ENCODE assay signal across 16 cellular contexts in genomic region chr1:84771895-84772294, GRCh38.
DNase-seq lines count a peak whose midpoint lies in the region; ATAC-seq, FAIRE-seq and TF ChIP-seq lines count a peak whose summit lies in the region.
"Had no signal": no experiment of that assay in that cellular context is flagged by ENCODE, and none has a peak within 500 bp of the region (broad histone marks: within the 10 kb centered on the region; RNA-seq: fewer than 3 reads in every experiment).

No MANE protein-coding gene starts in this region.

- H3K27me3 Mint-ChIP-seq in natural killer cell treated with Interleukin-12 subunit alpha and Interleukin-12 subunit beta and Interleukin-15 and Interleukin-18, amount 100 ng/mL, for 72 hours: peaks cover 12 to 17% of the 10 kb centered on the region in 2 donors

- DNase-seq in NCI-H82 (lab: John Stamatoyannopoulos, UW) (peak; percentile 29), NCI-H82 treated with DMSO at 0.1 percent for 48 hours (lab: John Stamatoyannopoulos, UW; ENCODE audit: unreplicated experiment) (no peak), GM12878 (ENCODE audit: low read depth, low spot score) (no peak), amygdala (lab: John Stamatoyannopoulos, UW) (no peak)
- DNase-seq in natural killer cell treated with Interleukin-12 subunit alpha and Interleukin-12 subunit beta and Interleukin-15 and Interleukin-18, amount 100 ng/mL, for 72 hours (ENCODE audit: low spot score): no peak
- DNase-seq in effector CD4-positive, alpha-beta T cell: no peak

- POLR2A ChIA-PET in GM12878 (lab: Charles Lee): no interaction called here

- H3K27me3 ChIP-seq in GM12878 (replicated peaks in 1 of 2; ENCODE audit: control insufficient read depth in 2 of 2, insufficient read depth in 2 of 2, low read length in 1 of 2): no peaks in the 10 kb centered on the region
- H3K27me3 ChIP-seq: colonic mucosa had no signal

- TF ChIP-seq POLR2A in GM12878 (IDR thresholded peaks at IDR 0.05; ENCODE audit: low read depth, low read length): no peak

- ATAC-seq in GM19395 (IDR thresholded peaks at IDR 0.05; ENCODE audit: unreplicated experiment) (peak; percentile 25), HG02885 (IDR thresholded peaks at IDR 0.05; ENCODE audit: poor library complexity, unreplicated experiment) (peak; percentile 24), GM12878 (peak; percentile 62)
- ATAC-seq in natural killer cell treated with Interleukin-12 subunit alpha and Interleukin-12 subunit beta and Interleukin-15 and Interleukin-18, amount 100 ng/mL, for 72 hours: no peak

- H3K4me3 Mint-ChIP-seq in natural killer cell treated with Interleukin-12 subunit alpha and Interleukin-12 subunit beta and Interleukin-15 and Interleukin-18, amount 100 ng/mL, for 72 hours: no peak overlapping the region
- H3K4me3 Mint-ChIP-seq: activated naive CD4-positive, alpha-beta T cell treated with anti-CD3 and anti-CD28 coated beads, Interleukin-2, amount 10 ng/mL, durations not matched to agents 7 days and 5 days; activated T-cell treated with anti-CD3 and anti-CD28 coated beads, Interleukin-2, amount 50 U/mL, for 24 hours; CD4-positive, CD25-positive, alpha-beta regulatory T cell; HFFc6 had no signal

- H3K36me3 ChIP-seq in GM12878 (ENCODE audit: control insufficient read depth in 2 of 2, insufficient read depth in 2 of 2, low read length in 1 of 2): no peaks in the 10 kb centered on the region
- H3K36me3 ChIP-seq: colonic mucosa, left ventricle myocardium inferior had no signal

- H3K4me3 ChIP-seq in GM12878: no peak overlapping the region
- H3K4me3 ChIP-seq: colonic mucosa, left ventricle myocardium inferior, PC-9 had no signal

- in situ Hi-C loops in GM12878 (cut with MboI): loop anchor here (25.0 kb wide), 2 partner anchors 635 to 860 kb away; partner anchors contain the start of gene PRKACB

- H3K27ac ChIP-seq in GM12878 (ENCODE audit: control insufficient read depth, insufficient read depth): no peak overlapping the region
- H3K27ac ChIP-seq: colonic mucosa, HL-60, left ventricle myocardium inferior, PC-9 had no signal

- CTCF ChIA-PET in GM12878 (lab: Yijun Ruan, JAX): interaction anchor here (0.6 to 6.2 kb wide), 32 partner anchors 9 to 791 kb away, joined by 3 to 41 read pairs (median 3); partner anchors contain the start of gene PRKACB

- no peaks in the 10 kb centered on the region for H3K36me3 Mint-ChIP-seq in natural killer cell treated with Interleukin-12 subunit alpha and Interleukin-12 subunit beta and Interleukin-15 and Interleukin-18, amount 100 ng/mL, for 72 hours
- H3K36me3 Mint-ChIP-seq: activated naive CD4-positive, alpha-beta T cell treated with anti-CD3 and anti-CD28 coated beads, Interleukin-2, amount 10 ng/mL, durations not matched to agents 7 days and 5 days; CD4-positive, CD25-positive, alpha-beta regulatory T cell had no signal

- RAD21 ChIA-PET in GM12878 (lab: Charles Lee; ENCODE audit: unreplicated experiment): interaction anchor here (0.6 to 2.4 kb wide), 11 partner anchors 10 to 866 kb away, joined by 3 to 12 read pairs (median 4); no protein-coding TSS in a partner anchor

- H3K27ac Mint-ChIP-seq in natural killer cell treated with Interleukin-12 subunit alpha and Interleukin-12 subunit beta and Interleukin-15 and Interleukin-18, amount 100 ng/mL, for 72 hours: no peak overlapping the region
- H3K27ac Mint-ChIP-seq: activated naive CD4-positive, alpha-beta T cell treated with anti-CD3 and anti-CD28 coated beads, Interleukin-2, amount 10 ng/mL, durations not matched to agents 7 days and 5 days; activated T-cell treated with anti-CD3 and anti-CD28 coated beads, Interleukin-2, amount 50 U/mL, for 24 hours; CD4-positive, CD25-positive, alpha-beta regulatory T cell; HFFc6 had no signal

- TF ChIP-seq RAD21 in GM12878 (IDR thresholded peaks at IDR 0.05; ENCODE audit: insufficient read depth, low read depth, low read length): no peak

- no peak for TF ChIP-seq EP300 in GM12878 (IDR thresholded peaks at IDR 0.05; ENCODE audit: borderline replicate concordance in 1 of 2, control insufficient read depth in 1 of 2, low read depth in 2 of 2, low read length in 2 of 2)

- H4K20me1 ChIP-seq in GM12878 (ENCODE audit: control insufficient read depth, insufficient read depth): no peaks in the 10 kb centered on the region

- H2AFZ ChIP-seq in GM12878 (ENCODE audit: control insufficient read depth, low read depth, low read length): no peak overlapping the region
- H2AFZ ChIP-seq: PC-9 had no signal

- no peaks in the 10 kb centered on the region for H3K9me3 Mint-ChIP-seq in natural killer cell treated with Interleukin-12 subunit alpha and Interleukin-12 subunit beta and Interleukin-15 and Interleukin-18, amount 100 ng/mL, for 72 hours
- H3K9me3 Mint-ChIP-seq: activated naive CD4-positive, alpha-beta T cell treated with anti-CD3 and anti-CD28 coated beads, Interleukin-2, amount 10 ng/mL, durations not matched to agents 7 days and 5 days; activated T-cell treated with anti-CD3 and anti-CD28 coated beads, Interleukin-2, amount 50 U/mL, for 24 hours; CD4-positive, CD25-positive, alpha-beta regulatory T cell; HFFc6 had no signal

- WGBS in GM12878 (ENCODE audit: insufficient coverage, insufficient replicate concordance, low lambda C conversion rate, missing lambda C conversion rate): 54% methylated on average over 2 of the region's 2 CpGs

- no peak for FAIRE-seq in GM12878 (lab: Jason Lieb, UNC)

- no peak overlapping the region for H3K4me2 ChIP-seq in GM12878 (ENCODE audit: control insufficient read depth, insufficient read depth)
- H3K4me2 ChIP-seq: PC-9 had no signal

- no peaks in the 10 kb centered on the region for H3K79me2 ChIP-seq in GM12878 (ENCODE audit: control insufficient read depth, insufficient read depth, low read length)

- SMC1A ChIA-PET in GM12878 (lab: Charles Lee; ENCODE audit: uncharacterized antibody, unreplicated experiment): interaction anchor here (0.7 to 2.4 kb wide), 17 partner anchors 9 to 337 kb away, joined by 3 to 10 read pairs (median 3); no protein-coding TSS in a partner anchor

- no peak overlapping the region for H3K9ac ChIP-seq in GM12878 (ENCODE audit: control insufficient read depth, insufficient read depth, low read length)

- H3K4me1 ChIP-seq in GM12878 (ENCODE audit: control insufficient read depth, insufficient read depth, low read length): no peaks in the 10 kb centered on the region
- H3K4me1 ChIP-seq: colonic mucosa, left ventricle myocardium inferior had no signal

- intact Hi-C loops in GM12878 (cut with micrococcal nuclease; ENCODE audit: unreplicated experiment): loop anchor here (5.0 kb wide), 2 partner anchors 335 to 865 kb away; no protein-coding TSS in a partner anchor

- H3K9me3 ChIP-seq in GM12878 (replicated peaks; ENCODE audit: control insufficient read depth, insufficient read depth, low read length): no peaks in the 10 kb centered on the region
- H3K9me3 ChIP-seq: colonic mucosa, left ventricle myocardium inferior had no signal

- no TSS peak for BruUV-seq in GM12878 (replicated peaks; lab: Mats Ljungman, UMichigan)

- H3K4me1 Mint-ChIP-seq in natural killer cell treated with Interleukin-12 subunit alpha and Interleukin-12 subunit beta and Interleukin-15 and Interleukin-18, amount 100 ng/mL, for 72 hours (ENCODE audit: low read depth in 2 of 2): no peaks in the 10 kb centered on the region
- H3K4me1 Mint-ChIP-seq: activated naive CD4-positive, alpha-beta T cell treated with anti-CD3 and anti-CD28 coated beads, Interleukin-2, amount 10 ng/mL, durations not matched to agents 7 days and 5 days; CD4-positive, CD25-positive, alpha-beta regulatory T cell had no signal

- TF ChIP-seq CTCF in GM12878 (IDR thresholded peaks at IDR 0.05 in 2 of 3, conservative IDR thresholded peaks at IDR 0.05 in 1 of 3; ENCODE audit: control insufficient read depth in 2 of 3, extremely low read depth in 1 of 3, insufficient read depth in 1 of 3, low read depth in 3 of 3, low read length in 3 of 3): no peak

TF ChIP-seq in GM12878, 131 proteins besides CTCF, POLR2A, EP300 and RAD21:
- TF ChIP-seq YY1 (IDR thresholded peaks at IDR 0.05; ENCODE audit: low read depth, low read length) (no peak), KLF5 (IDR thresholded peaks at IDR 0.05; ENCODE audit: partially characterized antibody) (no peak)
TF ChIP-seq in GM12878: peak in this region for 0.

Comparison
In these comparisons a context has a peak if more than half of its experiments do, and no peak if none do; other contexts are left out.
1. ATAC-seq: peak in GM19395 (single experiment), HG02885 (single experiment) and GM12878 (single experiment); none in natural killer cell treated with Interleukin-12 subunit alpha and Interleukin-12 subunit beta and Interleukin-15 and Interleukin-18, amount 100 ng/mL, for 72 hours (0 of 2).